In genomic region chrX:46328133-46328532, GRCh38 we compare ENCODE assay signal across 18 cellular contexts.
DNase-seq lines count a peak whose midpoint lies in the region; ATAC-seq and TF ChIP-seq lines count a peak whose summit lies in the region.
"Had no signal": no experiment of that assay in that cellular context is flagged by ENCODE, and none has a peak within 500 bp of the region (broad histone marks: within the 10 kb centered on the region; RNA-seq: fewer than 3 reads in every experiment).

No MANE protein-coding gene starts in this region.

- H2BK15ac ChIP-seq in neuronal stem cell (ENCODE audit: low read length) = no peak overlapping the region

- H3K14ac ChIP-seq in neuronal stem cell (ENCODE audit: low read length) = no peak overlapping the region

- no peak overlapping the region for H3K4me3 ChIP-seq in SJCRH30
- H3K4me3 ChIP-seq in neuronal stem cell (ENCODE audit: low read length in 2 of 2) = no peak overlapping the region
- H3K4me3 ChIP-seq: sigmoid colon, stomach, vagina had no signal

- H3K9me3 ChIP-seq in ES-I3 (ENCODE audit: control insufficient read depth, insufficient read depth, low read length) = peaks cover 3% of the 10 kb centered on the region; the same call in 1 of the 2 replicates
- no peaks in the 10 kb centered on the region for H3K9me3 ChIP-seq in SJCRH30 (replicated peaks)
- H3K9me3 ChIP-seq in neuronal stem cell (replicated peaks in 1 of 2; ENCODE audit: control insufficient read depth in 2 of 2, insufficient read depth in 1 of 2, low read depth in 1 of 2, low read length in 2 of 2) = peaks cover 3 to 4% of the 10 kb centered on the region in 2 donors
- H3K9me3 ChIP-seq: sigmoid colon, vagina had no signal

- no peak overlapping the region for H3K18ac ChIP-seq in neuronal stem cell (ENCODE audit: low read length)

- H3K4me1 ChIP-seq in ES-I3 (ENCODE audit: insufficient read depth, low read length) = peaks cover 32% of the 10 kb centered on the region
- peaks cover 2% of the 10 kb centered on the region; the same call in 1 of the 2 replicates for H3K4me1 ChIP-seq in SJCRH30
- H3K4me1 ChIP-seq in foreskin keratinocyte = peaks cover 30% of the 10 kb centered on the region
- peaks cover 7 to 19% of the 10 kb centered on the region in 2 donors for H3K4me1 ChIP-seq in neuronal stem cell (ENCODE audit: control insufficient read depth in 2 of 2, insufficient read depth in 1 of 2, low read depth in 1 of 2, low read length in 2 of 2)
- H3K4me1 ChIP-seq: sigmoid colon, vagina had no signal

- no peak overlapping the region for H3K4ac ChIP-seq in neuronal stem cell (ENCODE audit: low read length)

- no CpG with 5 or more reads among the region's 1 CpG for WGBS in neuronal stem cell (ENCODE audit: extremely low coverage in 2 of 2, insufficient read length in 2 of 2, insufficient replicate concordance in 1 of 2), 2 donors

- H2AFZ ChIP-seq in neuronal stem cell (ENCODE audit: low read length) = no peak overlapping the region

- TF ChIP-seq CTCF in foreskin keratinocyte (conservative IDR thresholded peaks at IDR 0.05) = no peak

- no peak overlapping the region for H2BK12ac ChIP-seq in neuronal stem cell (ENCODE audit: low read length)

- peak overlapping the region; percentile 43; the same call in 1 of the 2 replicates for H3K9ac ChIP-seq in ES-I3 (ENCODE audit: low read depth, low read length)
- no peak overlapping the region for H3K9ac ChIP-seq in neuronal stem cell (ENCODE audit: low read depth, low read length, poor library complexity)

- H2AK5ac ChIP-seq in neuronal stem cell (ENCODE audit: low read depth, low read length) = no peak overlapping the region

- H2BK120ac ChIP-seq in neuronal stem cell (ENCODE audit: low read depth, low read length) = no peak overlapping the region

- H3K36me3 ChIP-seq in ES-I3 (ENCODE audit: insufficient read depth, low read length) = no peaks in the 10 kb centered on the region
- H3K36me3 ChIP-seq in SJCRH30 = no peaks in the 10 kb centered on the region
- no peaks in the 10 kb centered on the region for H3K36me3 ChIP-seq in neuronal stem cell (replicated peaks in 1 of 2; ENCODE audit: control insufficient read depth in 2 of 2, insufficient read depth in 2 of 2, low read length in 2 of 2)
- H3K36me3 ChIP-seq: sigmoid colon, stomach, vagina had no signal

- H3K27ac ChIP-seq in SJCRH30 (peak overlapping the region; percentile 23; the same call in 1 of the 2 replicates), foreskin keratinocyte (peak overlapping the region; percentile 100), neuronal stem cell (replicated peaks; ENCODE audit: low read length) (peak overlapping the region; percentile 56)
- H3K27ac ChIP-seq: sigmoid colon, vagina had no signal

- ATAC-seq in foreskin keratinocyte = no peak
- ATAC-seq: effector memory CD8-positive, alpha-beta T cell had no signal

- no peaks in the 10 kb centered on the region for H3K27me3 ChIP-seq in SJCRH30
- H3K27me3 ChIP-seq in foreskin keratinocyte = no peaks in the 10 kb centered on the region
- no peaks in the 10 kb centered on the region for H3K27me3 ChIP-seq in neuronal stem cell (ENCODE audit: control insufficient read depth in 3 of 3, insufficient read depth in 3 of 3, low read depth in 1 of 3, low read length in 3 of 3)
- H3K27me3 ChIP-seq: sigmoid colon, vagina had no signal

- no peak overlapping the region for H3K4me2 ChIP-seq in neuronal stem cell (ENCODE audit: insufficient read depth, low read length, poor library complexity, severe bottlenecking)

- no peak overlapping the region for H4K91ac ChIP-seq in neuronal stem cell (ENCODE audit: low read depth, low read length, poor library complexity)

- H2BK5ac ChIP-seq in neuronal stem cell (ENCODE audit: low read length) = no peak overlapping the region

- no peaks in the 10 kb centered on the region for H3K79me1 ChIP-seq in neuronal stem cell (ENCODE audit: low read depth, low read length)

- DNase-seq in SJCRH30 (no peak), foreskin keratinocyte (no peak), neuronal stem cell (ENCODE audit: low spot score) (no peak), COLO829 (ENCODE audit: low spot score) (no peak), HK-2 (ENCODE audit: unreplicated experiment) (no peak), mesenteric fat pad (ENCODE audit: low spot score) (no peak), cortex of kidney (lab: John Stamatoyannopoulos, UW) (no peak)
- DNase-seq: activated CD4-positive, CD25-positive, alpha-beta regulatory T cell treated with anti-CD3 and anti-CD28 coated beads, Interleukin-2, amount 50 U/mL, for 72 hours; CD8-positive, alpha-beta memory T cell; effector memory CD8-positive, alpha-beta T cell; Karpas-422; NCI-H1105; NCI-H526; SHP77; sigmoid colon had no signal

- no peak overlapping the region for H3K23ac ChIP-seq in neuronal stem cell (ENCODE audit: low read depth, low read length, poor library complexity)

- no peak overlapping the region for H4K8ac ChIP-seq in neuronal stem cell (ENCODE audit: low read depth, low read length)

Comparison
In these comparisons a context has a peak if more than half of its experiments do, and no peak if none do; other contexts are left out.
1. H3K27ac ChIP-seq: peak in every context shown above with its lines; median percentile 100 in foreskin keratinocyte; 56 in neuronal stem cell; 23 in SJCRH30.